ENCODE assay signal across 30 cellular contexts in genomic region chr7:14048889-14049288, GRCh38. TPM values are rescaled to one million over a fixed set of nuclear protein-coding genes. Genes with fewer than 3 reads are reported as not detected.
A peak's percentile ranks its signal among the peaks of the same experiment; 100 is the strongest.
DNase-seq lines count a peak whose midpoint lies in the region; TF ChIP-seq lines count a peak whose summit lies in the region.
"Had no signal": no experiment of that assay in that cellular context is flagged by ENCODE, and none has a peak within 500 bp of the region (broad histone marks: within the 10 kb centered on the region; RNA-seq: fewer than 3 reads in every experiment).

No MANE protein-coding gene starts in this region.

- H2AFZ ChIP-seq in mammary epithelial cell (ENCODE audit: low read depth, low read length) = no peak overlapping the region
- H2AFZ ChIP-seq in mesenchymal stem cell (ENCODE audit: low read depth, low read length) = no peak overlapping the region
- H2AFZ ChIP-seq: GM23248 had no signal

- 73% methylated on average over 2 of the region's 2 CpGs for WGBS in mammary epithelial cell (ENCODE audit: low coverage, missing lambda C conversion rate)
- WGBS in mesenchymal stem cell = 93% methylated on average over 2 of the region's 2 CpGs

- H3K27ac ChIP-seq in mammary epithelial cell (ENCODE audit: insufficient read depth, low read depth, low read length) (no peak overlapping the region), mesenchymal stem cell (ENCODE audit: low read length, poor library complexity, severe bottlenecking) (no peak overlapping the region), uterus (no peak overlapping the region)
- H3K27ac ChIP-seq: breast epithelium, colonic mucosa, GM23248, heart right ventricle, KMS-11, neutrophil, right atrium auricular region, SJCRH30, upper lobe of right lung, WERI-Rb-1 had no signal

- CTCF ChIA-PET in MCF 10A (lab: Yijun Ruan, JAX) = interaction anchor here (0.6 kb wide), 2 partner anchors 77 to 410 kb away, joined by 3 read pairs; no protein-coding TSS in a partner anchor
- CTCF ChIA-PET in mammary epithelial cell (lab: Charles Lee; ENCODE audit: low non-redundant PET) = no interaction called here

- H2AK5ac ChIP-seq in mesenchymal stem cell (ENCODE audit: low read length, severe bottlenecking) = no peak overlapping the region

- H3K9ac ChIP-seq in mammary epithelial cell (ENCODE audit: insufficient read depth, low read length) (no peak overlapping the region), mesenchymal stem cell (ENCODE audit: low read length) (no peak overlapping the region)
- H3K9ac ChIP-seq: GM23248, KMS-11 had no signal

- intact Hi-C loops in MCF 10A (cut with micrococcal nuclease) (no loop called here), mammary epithelial cell (cut with micrococcal nuclease) (no loop called here), uterus (cut with DNase I; ENCODE audit: low total_unique reads) (no loop called here)

- no peaks in the 10 kb centered on the region for H3K9me3 ChIP-seq in mammary epithelial cell (replicated peaks; ENCODE audit: insufficient read depth, low read length)
- H3K9me3 ChIP-seq in mesenchymal stem cell (ENCODE audit: control insufficient read depth, low read length) = no peaks in the 10 kb centered on the region
- H3K9me3 ChIP-seq in uterus = no peaks in the 10 kb centered on the region
- H3K9me3 ChIP-seq: breast epithelium, Caco-2, colonic mucosa, neutrophil, right atrium auricular region, upper lobe of right lung had no signal

- H3K18ac ChIP-seq in mesenchymal stem cell (ENCODE audit: low read depth in 1 of 2, low read length in 2 of 2) = no peak overlapping the region

- H3K36me3 ChIP-seq in mammary epithelial cell (ENCODE audit: insufficient read depth, low read length) = no peaks in the 10 kb centered on the region
- H3K36me3 ChIP-seq in mesenchymal stem cell (ENCODE audit: control insufficient read depth in 1 of 2, insufficient read depth in 2 of 2, low read depth in 1 of 2, low read length in 2 of 2) = no peaks in the 10 kb centered on the region
- H3K36me3 ChIP-seq in uterus = no peaks in the 10 kb centered on the region
- H3K36me3 ChIP-seq: breast epithelium, colonic mucosa, heart right ventricle, neutrophil, right atrium auricular region, SJCRH30, upper lobe of right lung, WERI-Rb-1 had no signal

- BruUV-seq in MCF 10A (replicated peaks; lab: Mats Ljungman, UMichigan) (no TSS peak), mammary epithelial cell (replicated peaks; lab: Mats Ljungman, UMichigan) (no TSS peak)

- H3K79me1 ChIP-seq in mesenchymal stem cell (replicated peaks; ENCODE audit: low read length, poor library complexity, severe bottlenecking) = no peaks in the 10 kb centered on the region

- TF ChIP-seq CTCF in MCF 10A (IDR thresholded peaks at IDR 0.05; ENCODE audit: unreplicated experiment) = no peak
- no peak for TF ChIP-seq CTCF in mammary epithelial cell (conservative IDR thresholded peaks at IDR 0.05 in 1 of 2, IDR thresholded peaks at IDR 0.05 in 1 of 2; ENCODE audit: extremely low read depth in 1 of 2, insufficient read depth in 1 of 2, low read depth in 1 of 2, low read length in 2 of 2)
- TF ChIP-seq CTCF in chondrocyte (IDR thresholded peaks at IDR 0.05) = no peak
- no peak for TF ChIP-seq CTCF in uterus (IDR thresholded peaks at IDR 0.05)

- H3K4ac ChIP-seq in mesenchymal stem cell (ENCODE audit: low read depth in 1 of 2, low read length in 2 of 2) = no peak overlapping the region

- H3K4me1 Mint-ChIP-seq in MCF 10A (ENCODE audit: insufficient read depth, unreplicated experiment) (no peaks in the 10 kb centered on the region), chondrocyte (ENCODE audit: low read depth) (no peaks in the 10 kb centered on the region)
- H3K4me1 Mint-ChIP-seq: mesothelial cell of epicardium, naive B cell had no signal

- in situ Hi-C loops in mammary epithelial cell (cut with MboI; ENCODE audit: low sequenced_read_pairs in 2 of 2) = no loop called here

- H3K27ac Mint-ChIP-seq in MCF 10A (ENCODE audit: low read depth, unreplicated experiment) (no peak overlapping the region), chondrocyte (ENCODE audit: unreplicated experiment) (no peak overlapping the region)
- H3K27ac Mint-ChIP-seq: activated naive CD4-positive, alpha-beta T cell treated with anti-CD3 and anti-CD28 coated beads, Interleukin-2, amount 50 U/mL, for 72 hours; mesothelial cell of epicardium; naive B cell had no signal

- H3K36me3 Mint-ChIP-seq in MCF 10A (ENCODE audit: insufficient read depth, unreplicated experiment) = no peaks in the 10 kb centered on the region
- no peaks in the 10 kb centered on the region for H3K36me3 Mint-ChIP-seq in chondrocyte (ENCODE audit: low read depth)
- H3K36me3 Mint-ChIP-seq: activated naive CD4-positive, alpha-beta T cell treated with anti-CD3 and anti-CD28 coated beads, Interleukin-2, amount 50 U/mL, for 72 hours; mesothelial cell of epicardium; naive B cell had no signal

- H3K9me3 Mint-ChIP-seq in MCF 10A (ENCODE audit: unreplicated experiment) (no peaks in the 10 kb centered on the region), chondrocyte (ENCODE audit: low read depth) (peaks cover 4% of the 10 kb centered on the region)
- H3K9me3 Mint-ChIP-seq: mesothelial cell of epicardium had no signal

- no peaks in the 10 kb centered on the region for H3K79me2 ChIP-seq in mammary epithelial cell (ENCODE audit: insufficient read depth, low read length)

- H3K27me3 ChIP-seq in mammary epithelial cell (ENCODE audit: insufficient read depth, low read length) = no peaks in the 10 kb centered on the region
- no peaks in the 10 kb centered on the region for H3K27me3 ChIP-seq in mesenchymal stem cell (ENCODE audit: control insufficient read depth in 1 of 2, insufficient read depth in 1 of 2, low read length in 2 of 2)
- H3K27me3 ChIP-seq in uterus = no peaks in the 10 kb centered on the region
- H3K27me3 ChIP-seq: breast epithelium, colonic mucosa, heart right ventricle, neutrophil, right atrium auricular region, SJCRH30, upper lobe of right lung had no signal

- dilution Hi-C loops in mammary epithelial cell (cut with HindIII; ENCODE audit: low sequenced_read_pairs) = no loop called here

- H3K4me3 ChIP-seq in mammary epithelial cell (replicated peaks in 1 of 3; ENCODE audit: insufficient read depth in 1 of 3, low read depth in 2 of 3, low read length in 3 of 3) (no peak overlapping the region), mesenchymal stem cell (ENCODE audit: insufficient read depth in 1 of 2, low read depth in 1 of 2, low read length in 2 of 2) (no peak overlapping the region), uterus (no peak overlapping the region)
- H3K4me3 ChIP-seq: breast epithelium, colonic mucosa, GM23248, heart right ventricle, right atrium auricular region, SJCRH30, smooth muscle cell, upper lobe of right lung had no signal

- H3K4me3 Mint-ChIP-seq in MCF 10A (ENCODE audit: unreplicated experiment) (no peak overlapping the region), chondrocyte (ENCODE audit: unreplicated experiment) (no peak overlapping the region)
- H3K4me3 Mint-ChIP-seq: mesothelial cell of epicardium had no signal

- no peak for TF ChIP-seq POLR2A in uterus (IDR thresholded peaks at IDR 0.05)

- no peak overlapping the region for H3K14ac ChIP-seq in mesenchymal stem cell (ENCODE audit: low read length in 2 of 2)

- no peaks in the 10 kb centered on the region for H4K20me1 ChIP-seq in mammary epithelial cell (ENCODE audit: insufficient read depth, low read length)

- H2BK12ac ChIP-seq in mesenchymal stem cell (ENCODE audit: low read length in 2 of 2) = no peak overlapping the region

- H3K27me3 Mint-ChIP-seq in MCF 10A (ENCODE audit: insufficient read depth, unreplicated experiment) (no peaks in the 10 kb centered on the region), chondrocyte (ENCODE audit: low read depth) (no peaks in the 10 kb centered on the region)
- H3K27me3 Mint-ChIP-seq: naive B cell had no signal

- H3K4me1 ChIP-seq in mammary epithelial cell (ENCODE audit: insufficient read depth, low read length) (no peaks in the 10 kb centered on the region), mesenchymal stem cell (ENCODE audit: control insufficient read depth, insufficient read depth, low read depth, low read length) (no peaks in the 10 kb centered on the region), uterus (no peaks in the 10 kb centered on the region)
- H3K4me1 ChIP-seq: breast epithelium, Caco-2, colonic mucosa, heart right ventricle, right atrium auricular region, SJCRH30, upper lobe of right lung had no signal

- no peak overlapping the region for H3K23ac ChIP-seq in mesenchymal stem cell (ENCODE audit: low read length in 2 of 2)

- H3K4me2 ChIP-seq in mammary epithelial cell (ENCODE audit: insufficient read depth, low read depth, low read length) (no peak overlapping the region), mesenchymal stem cell (ENCODE audit: low read length, poor library complexity, severe bottlenecking) (no peak overlapping the region)
- H3K4me2 ChIP-seq: KMS-11, smooth muscle cell had no signal

- H4K91ac ChIP-seq in mesenchymal stem cell (ENCODE audit: low read length) = no peak overlapping the region

- DNase-seq in MCF 10A (ENCODE audit: unreplicated experiment) (peak; percentile 17), mammary epithelial cell (no peak), NCI-H1105 treated with DMSO at 0.1 percent for 48 hours (lab: John Stamatoyannopoulos, UW) (peak; percentile 56), astrocyte of the hippocampus (ENCODE audit: low read depth, low spot score) (peak; percentile 3), mesenchymal stem cell (peak; percentile 1), cerebellum (ENCODE audit: low spot score) (no peak), chondrocyte (ENCODE audit: low spot score) (no peak), uterus (no peak)
- DNase-seq: activated CD4-positive, alpha-beta T cell treated with anti-CD3 and anti-CD28 coated beads for 48 hours; amygdala; Caco-2; colonic mucosa; GM23248; heart right ventricle; naive B cell; NCI-H146; NCI-H2171 treated with DMSO at 0.1 percent for 48 hours; NCI-H526; posterior cingulate gyrus; T1000; upper lobe of right lung; WERI-Rb-1 had no signal

- H2BK5ac ChIP-seq in mesenchymal stem cell (ENCODE audit: low read depth, low read length, poor library complexity, severe bottlenecking) = no peak overlapping the region

- H2BK15ac ChIP-seq in mesenchymal stem cell (ENCODE audit: low read depth, poor library complexity, severe bottlenecking) = no peak overlapping the region

- no peak overlapping the region for H4K8ac ChIP-seq in mesenchymal stem cell (ENCODE audit: low read length)

- H2BK120ac ChIP-seq in mesenchymal stem cell (ENCODE audit: low read depth, low read length) = no peak overlapping the region

- POLR2A ChIA-PET in MCF 10A (lab: Yijun Ruan, JAX) = no interaction called here

RNA-seq across cellular contexts. Expression of gene ETV1, which starts 59.4 kb away (rescaled TPM):
- total RNA-seq in MCF 10A (2022) (5.9 and 6.9 TPM in 2 replicates), mammary epithelial cell (10 to 100 TPM; 10.7 to 14.9 TPM), cerebellum (44.5 TPM), chondrocyte (1.5 to 4.5 TPM (median 2.7 TPM) in 3 replicates), uterus (10 to 100 TPM in 1 of 4 donors, 1 to 10 TPM in 3; 1.5 to 35.3 (median 5.2) TPM)
- 14.6 TPM for polyA plus RNA-seq in mammary epithelial cell
- 30.5 TPM for polyA minus RNA-seq in mammary epithelial cell
- polyA plus RNA-seq in mesenchymal stem cell (2013, experiment 1 of 2) = 47.3 TPM
- 49.7 TPM for polyA plus RNA-seq in mesenchymal stem cell (2013, experiment 2 of 2)
- total RNA-seq: activated naive CD4-positive, alpha-beta T cell treated with anti-CD3 and anti-CD28 coated beads, Interleukin-2, amount 50 U/mL, for 72 hours had no signal

Comparison
In these comparisons a context has a peak if more than half of its experiments do, and no peak if none do; other contexts are left out.
1. DNase-seq: peak in MCF 10A (single experiment), NCI-H1105 treated with DMSO at 0.1 percent for 48 hours (single experiment), astrocyte of the hippocampus (single experiment) and mesenchymal stem cell (single experiment); none in mammary epithelial cell (single experiment), cerebellum (single experiment), chondrocyte (single experiment) and uterus (0 of 2).